In genomic region chr7:146478975-146479492, GRCh38 we compare ENCODE assay signal across 18 cellular contexts.
"Had no signal": no experiment of that assay in that cellular context is flagged by ENCODE, and none has a peak within 500 bp of the region (broad histone marks: within the 10 kb centered on the region; RNA-seq: fewer than 3 reads in every experiment).

No MANE protein-coding gene starts in this region.

- DNase-seq: activated B cell treated with CpG ODN at 0.5 μM for 24 hours; activated CD4-positive, alpha-beta memory T cell treated with anti-CD3 and anti-CD28 coated beads, Interleukin-2, amount 10 ng/mL, durations not matched to agents 7 days and 5 days; activated CD4-positive, alpha-beta T cell treated with anti-CD3 and anti-CD28 coated beads for 4 hours; activated CD8-positive, alpha-beta memory T cell treated with anti-CD3 and anti-CD28 coated beads, Interleukin-2, amount 10 ng/mL, durations not matched to agents 7 days and 5 days; activated naive CD4-positive, alpha-beta T cell; activated naive CD8-positive, alpha-beta T cell treated with anti-CD3 and anti-CD28 coated beads, Interleukin-2, amount 10 ng/mL, durations not matched to agents 7 days and 5 days; amygdala; body of pancreas; dermis blood vessel endothelial cell; effector memory CD8-positive, alpha-beta T cell; esophagus squamous epithelium; left ventricle myocardium superior; occipital lobe; right cardiac atrium; stimulated activated CD4-positive, alpha-beta T cell treated with anti-CD3 and anti-CD28 coated beads, Interleukin-2, amount 100 ng/mL, for 24 hours; stimulated activated naive CD4-positive, alpha-beta T cell treated with Interleukin-2 at 50 U/mL for 16 hours; thyroid gland had no signal

- ATAC-seq: activated CD8-positive, alpha-beta memory T cell treated with anti-CD3 and anti-CD28 coated beads, Interleukin-2, amount 10 ng/mL, durations not matched to agents 7 days and 5 days; activated T-helper 17 cell treated with anti-CD3 and anti-CD28 coated beads, Interleukin-2, amount 50 U/mL, for 72 hours; body of pancreas; effector memory CD8-positive, alpha-beta T cell; left ventricle myocardium superior; right cardiac atrium had no signal
